8 cellular contexts compared by ENCODE assay signal in the genomic region with DNA sequence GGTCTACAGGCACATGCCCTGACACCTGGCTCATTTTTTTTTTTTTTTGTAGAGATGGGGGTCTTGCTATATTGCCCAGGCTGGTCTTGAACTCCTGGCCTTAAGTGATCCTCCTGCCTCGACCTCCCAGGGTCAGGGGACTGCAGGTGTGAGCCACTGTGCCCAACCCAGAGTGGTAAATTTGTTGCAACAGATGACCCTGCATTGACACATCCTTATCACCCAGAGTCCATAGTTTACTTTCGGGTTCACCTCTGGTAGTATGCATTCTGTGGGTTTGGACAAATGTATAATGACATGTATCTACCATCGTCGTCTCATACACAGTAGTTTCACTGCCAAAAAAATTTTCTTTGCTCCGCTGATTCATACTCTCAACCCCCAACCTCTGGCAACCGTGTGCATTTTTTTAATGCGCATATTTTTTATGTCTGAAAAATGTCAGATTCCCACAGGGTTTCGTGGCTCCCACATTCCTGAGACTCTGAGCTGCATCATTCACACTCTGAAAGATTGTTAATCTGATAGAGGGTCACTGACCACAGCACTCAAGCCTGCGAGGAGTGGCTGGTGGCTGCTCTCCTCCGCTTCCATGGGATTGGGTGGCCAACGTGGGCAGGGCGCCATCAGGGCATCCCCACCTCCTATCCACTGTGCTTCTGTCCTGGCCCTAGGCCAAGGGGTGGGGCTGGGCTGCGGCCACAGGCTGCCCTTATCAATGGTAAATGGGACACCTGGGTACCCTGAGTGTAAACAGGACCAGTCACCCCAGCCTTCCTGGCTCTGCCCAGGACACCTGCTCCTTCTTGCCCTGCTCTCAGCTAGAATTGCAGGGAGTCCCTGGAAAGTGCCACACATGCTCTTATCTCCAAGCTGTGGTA. TPM values are rescaled to one million over a fixed set of nuclear protein-coding genes. Genes with fewer than 3 reads are reported as not detected.
DNase-seq lines count a peak whose midpoint lies in the region; ATAC-seq and TF ChIP-seq lines count a peak whose summit lies in the region.

No MANE protein-coding gene starts in this region.

- peak overlapping the region in 4 of 7 donors; percentile 1 to 67 (median 29) for H3K27ac Mint-ChIP-seq in CD14-positive monocyte

- no peak overlapping the region for H3K14ac ChIP-seq in neuronal stem cell (ENCODE audit: low read length)

- no peak for DNase-seq in CD14-positive monocyte (ENCODE audit: low spot score)
- peak; percentile 88 for DNase-seq in NCI-H2196 (lab: John Stamatoyannopoulos, UW; ENCODE audit: unreplicated experiment)
- no peak for DNase-seq in dorsolateral prefrontal cortex
- no peak for DNase-seq in neuronal stem cell (ENCODE audit: low spot score)
- DNase-seq in activated naive CD4-positive, alpha-beta T cell treated with anti-CD3 and anti-CD28 coated beads, Interleukin-2, amount 50 U/mL, for 16 hours = no peak
- DNase-seq in NCI-H524 treated with DMSO at 0.1 percent for 48 hours (lab: John Stamatoyannopoulos, UW) = no peak

- H4K91ac ChIP-seq in neuronal stem cell (ENCODE audit: low read depth, low read length, poor library complexity) = no peak overlapping the region

- H3K27me3 ChIP-seq in dorsolateral prefrontal cortex (no peaks in the 10 kb centered on the region), neuronal stem cell (ENCODE audit: control insufficient read depth in 3 of 3, insufficient read depth in 3 of 3, low read depth in 1 of 3, low read length in 3 of 3) (no peaks in the 10 kb centered on the region)

- peaks cover 39 to 45% of the 10 kb centered on the region in 2 donors for H3K36me3 Mint-ChIP-seq in CD14-positive monocyte

- peaks cover 2 to 5% of the 10 kb centered on the region in 2 donors for H3K4me1 ChIP-seq in neuronal stem cell (ENCODE audit: control insufficient read depth in 2 of 2, insufficient read depth in 1 of 2, low read depth in 1 of 2, low read length in 2 of 2)

- peak overlapping the region; percentile 10 for H2AK5ac ChIP-seq in neuronal stem cell (ENCODE audit: low read depth, low read length)

- H2AFZ ChIP-seq in neuronal stem cell (ENCODE audit: low read length) = no peak overlapping the region

- H3K27ac ChIP-seq in dorsolateral prefrontal cortex = peak overlapping the region in 56 of 59 donors; percentile 7 to 100 (median 70)
- no peak overlapping the region for H3K27ac ChIP-seq in neuronal stem cell (replicated peaks; ENCODE audit: low read length)

- WGBS in neuronal stem cell (ENCODE audit: extremely low coverage in 2 of 2, insufficient read length in 2 of 2, insufficient replicate concordance in 1 of 2), 2 donors = no CpG with 5 or more reads among the region's 13 CpGs

- H3K4me3 ChIP-seq in dorsolateral prefrontal cortex (no peak overlapping the region), neuronal stem cell (ENCODE audit: low read length in 2 of 2) (no peak overlapping the region)

- no peaks in the 10 kb centered on the region for H3K9me3 ChIP-seq in neuronal stem cell (replicated peaks in 1 of 2; ENCODE audit: control insufficient read depth in 2 of 2, insufficient read depth in 1 of 2, low read depth in 1 of 2, low read length in 2 of 2)

- no peaks in the 10 kb centered on the region for H3K27me3 Mint-ChIP-seq in CD14-positive monocyte (ENCODE audit: low read depth in 3 of 3)

- TF ChIP-seq CTCF in CD14-positive monocyte (IDR thresholded peaks at IDR 0.05) (no peak), dorsolateral prefrontal cortex (IDR thresholded peaks at IDR 0.05 in 54 of 56, conservative IDR thresholded peaks at IDR 0.05 in 2 of 56; ENCODE audit: low read depth in 1 of 56, partially characterized antibody in 56 of 56) (no peak)

- peaks cover 21% of the 10 kb centered on the region for H3K4me1 Mint-ChIP-seq in CD14-positive monocyte

- H3K23ac ChIP-seq in neuronal stem cell (ENCODE audit: low read depth, low read length, poor library complexity) = peak overlapping the region; percentile 52

- peaks cover 19% of the 10 kb centered on the region for H3K79me1 ChIP-seq in neuronal stem cell (ENCODE audit: low read depth, low read length)

- H2BK12ac ChIP-seq in neuronal stem cell (ENCODE audit: low read length) = no peak overlapping the region

- H4K8ac ChIP-seq in neuronal stem cell (ENCODE audit: low read depth, low read length) = no peak overlapping the region

- no peak overlapping the region for H3K18ac ChIP-seq in neuronal stem cell (ENCODE audit: low read length)

- H3K4me3 Mint-ChIP-seq in CD14-positive monocyte = no peak overlapping the region

- no peaks in the 10 kb centered on the region for H3K9me3 Mint-ChIP-seq in CD14-positive monocyte

- no peak overlapping the region for H3K9ac ChIP-seq in neuronal stem cell (ENCODE audit: low read depth, low read length, poor library complexity)

- H2BK120ac ChIP-seq in neuronal stem cell (ENCODE audit: low read depth, low read length) = no peak overlapping the region

- no peak overlapping the region for H3K4ac ChIP-seq in neuronal stem cell (ENCODE audit: low read length)

- ATAC-seq in GM18867 (IDR thresholded peaks at IDR 0.05; ENCODE audit: unreplicated experiment) (no peak), GM19328 (IDR thresholded peaks at IDR 0.05; ENCODE audit: unreplicated experiment) (no peak)

- H2BK5ac ChIP-seq in neuronal stem cell (ENCODE audit: low read length) = no peak overlapping the region

- H2BK15ac ChIP-seq in neuronal stem cell (ENCODE audit: low read length) = no peak overlapping the region

- intact Hi-C loops in CD14-positive monocyte (cut with micrococcal nuclease) = no loop called here
- intact Hi-C loops in dorsolateral prefrontal cortex (cut with DNase I) = no loop called here

- peaks cover 11 to 48% of the 10 kb centered on the region in 2 donors for H3K36me3 ChIP-seq in neuronal stem cell (replicated peaks in 1 of 2; ENCODE audit: control insufficient read depth in 2 of 2, insufficient read depth in 2 of 2, low read length in 2 of 2)

- no peak overlapping the region for H3K4me2 ChIP-seq in neuronal stem cell (ENCODE audit: insufficient read depth, low read length, poor library complexity, severe bottlenecking)

RNA-seq across cellular contexts. Expression of gene NDST1, which starts 9.6 kb away (rescaled TPM):
- polyA plus RNA-seq in CD14-positive monocyte = 1 to 10 TPM; 7.0 to 7.5 TPM
- 100 to 1,000 TPM in 43 of 120 experiments, 10 to 100 TPM in 77; 64.3 to 163 (median 92.5) TPM for total RNA-seq in dorsolateral prefrontal cortex
- 27.1 TPM for polyA plus RNA-seq in neuronal stem cell (2013, experiment 1 of 2)
- polyA plus RNA-seq in neuronal stem cell (2013, experiment 2 of 2) = 25.9 TPM
